Comparison of ENCODE assay signal across 9 cellular contexts in genomic region chr13:41917641-41918040, GRCh38. TPM values are rescaled to one million over a fixed set of nuclear protein-coding genes. Genes with fewer than 3 reads are reported as not detected.
DNase-seq lines count a peak whose midpoint lies in the region; ATAC-seq, FAIRE-seq and TF ChIP-seq lines count a peak whose summit lies in the region.
"Had no signal": no experiment of that assay in that cellular context is flagged by ENCODE, and none has a peak within 500 bp of the region (broad histone marks: within the 10 kb centered on the region; RNA-seq: fewer than 3 reads in every experiment).

No MANE protein-coding gene starts in this region.

- peak; percentile 45 to 62 for ATAC-seq in natural killer cell treated with Interleukin-12 subunit alpha and Interleukin-12 subunit beta and Interleukin-15 and Interleukin-18, amount 100 ng/mL, for 72 hours
- ATAC-seq in natural killer cell (no peak), RWPE2 (ENCODE audit: low read depth) (peak; percentile 55), esophagus mucosa (peak; percentile 18)

- TF ChIP-seq CTCF in natural killer cell (IDR thresholded peaks at IDR 0.05) (no peak), RWPE2 (IDR thresholded peaks at IDR 0.05; ENCODE audit: poor library complexity, severe bottlenecking) (no peak)

- no peaks in the 10 kb centered on the region for H3K27me3 Mint-ChIP-seq in natural killer cell treated with Interleukin-12 subunit alpha and Interleukin-12 subunit beta and Interleukin-15 and Interleukin-18, amount 100 ng/mL, for 72 hours
- no peaks in the 10 kb centered on the region for H3K27me3 Mint-ChIP-seq in natural killer cell (ENCODE audit: low read depth in 2 of 2)

- peaks cover 8% of the 10 kb centered on the region for H3K36me3 Mint-ChIP-seq in natural killer cell treated with Interleukin-12 subunit alpha and Interleukin-12 subunit beta and Interleukin-15 and Interleukin-18, amount 100 ng/mL, for 72 hours
- H3K36me3 Mint-ChIP-seq in natural killer cell, result no peaks in the 10 kb centered on the region

- H3K36me3 ChIP-seq in RWPE2 (ENCODE audit: low read depth) (no peaks in the 10 kb centered on the region), thymus (ENCODE audit: control insufficient read depth, insufficient read depth) (no peaks in the 10 kb centered on the region)

- H3K4me3 Mint-ChIP-seq in natural killer cell treated with Interleukin-12 subunit alpha and Interleukin-12 subunit beta and Interleukin-15 and Interleukin-18, amount 100 ng/mL, for 72 hours, result peak overlapping the region; percentile 36
- no peak overlapping the region for H3K4me3 Mint-ChIP-seq in natural killer cell

- peaks cover 2% of the 10 kb centered on the region for H3K9me3 Mint-ChIP-seq in natural killer cell treated with Interleukin-12 subunit alpha and Interleukin-12 subunit beta and Interleukin-15 and Interleukin-18, amount 100 ng/mL, for 72 hours
- no peaks in the 10 kb centered on the region for H3K9me3 Mint-ChIP-seq in natural killer cell

- H3K4me3 ChIP-seq in RWPE2 (ENCODE audit: severe bottlenecking), result no peak overlapping the region
- H3K4me3 ChIP-seq in thymus (ENCODE audit: low read length), result no peak overlapping the region

- H3K9me3 ChIP-seq in RWPE2 (ENCODE audit: severe bottlenecking), result no peaks in the 10 kb centered on the region
- H3K9me3 ChIP-seq in thymus (ENCODE audit: control insufficient read depth), result no peaks in the 10 kb centered on the region

- H3K27ac ChIP-seq in RWPE2 (ENCODE audit: poor library complexity, severe bottlenecking) (no peak overlapping the region), thymus (ENCODE audit: low read depth) (peak overlapping the region; percentile 84)

- H3K27me3 ChIP-seq in RWPE2 (ENCODE audit: insufficient read depth, poor library complexity, severe bottlenecking) (no peaks in the 10 kb centered on the region), thymus (ENCODE audit: control insufficient read depth, insufficient read depth) (no peaks in the 10 kb centered on the region)

- H3K4me1 Mint-ChIP-seq in natural killer cell treated with Interleukin-12 subunit alpha and Interleukin-12 subunit beta and Interleukin-15 and Interleukin-18, amount 100 ng/mL, for 72 hours (ENCODE audit: low read depth in 2 of 2), result peaks cover 38 to 55% of the 10 kb centered on the region in 2 donors
- H3K4me1 Mint-ChIP-seq in natural killer cell, result peaks cover 25 to 47% of the 10 kb centered on the region in 2 donors

- no peak for FAIRE-seq in RCC 7860 (lab: Jason Lieb, UNC)

- intact Hi-C loops in natural killer cell (cut with micrococcal nuclease), result no loop called here

- H3K4me1 ChIP-seq in RWPE2 (ENCODE audit: insufficient read depth, poor library complexity, severe bottlenecking), result peaks cover 29% of the 10 kb centered on the region
- H3K4me1 ChIP-seq in thymus (ENCODE audit: control insufficient read depth, insufficient read depth, low read length), result peaks cover 6% of the 10 kb centered on the region

- WGBS in thymus, result 15% methylated on average over 1 of the region's 1 CpG

- H3K27ac Mint-ChIP-seq in natural killer cell treated with Interleukin-12 subunit alpha and Interleukin-12 subunit beta and Interleukin-15 and Interleukin-18, amount 100 ng/mL, for 72 hours, result peak overlapping the region; percentile 51 to 53
- H3K27ac Mint-ChIP-seq in natural killer cell, result peak overlapping the region in 1 of 2 donors; percentile 8

- no peak for DNase-seq in natural killer cell treated with Interleukin-12 subunit alpha and Interleukin-12 subunit beta and Interleukin-15 and Interleukin-18, amount 100 ng/mL, for 72 hours (ENCODE audit: low spot score)
- no peak for DNase-seq in natural killer cell
- no peak for DNase-seq in RWPE2 (ENCODE audit: low spot score)
- DNase-seq in inferior parietal cortex (ENCODE audit: extremely low spot score), result no peak
- no peak for DNase-seq in RCC 7860 (ENCODE audit: low spot score)
- DNase-seq in CD1c-positive myeloid dendritic cell (ENCODE audit: extremely low spot score), result no peak
- DNase-seq: DMS 273 treated with DMSO at 0.1 percent for 48 hours had no signal

RNA-seq across cellular contexts. Expression of gene VWA8, which starts 43.3 kb away (rescaled TPM):
- 10 to 100 TPM; 15.6 to 24.0 TPM for total RNA-seq in natural killer cell treated with Interleukin-12 subunit alpha and Interleukin-12 subunit beta and Interleukin-15 and Interleukin-18, amount 100 ng/mL, for 72 hours
- total RNA-seq in natural killer cell, result 10 to 100 TPM; 21.9 to 27.5 (median 22.6) TPM
- total RNA-seq in esophagus mucosa, result 11.5 TPM
- 8.1 TPM for polyA plus RNA-seq in thymus

Comparison
In these comparisons a context has a peak if more than half of its experiments do, and no peak if none do; other contexts are left out.
1. ATAC-seq: peak in natural killer cell treated with Interleukin-12 subunit alpha and Interleukin-12 subunit beta and Interleukin-15 and Interleukin-18, amount 100 ng/mL, for 72 hours (2 of 2), RWPE2 (single experiment) and esophagus mucosa (single experiment); none in natural killer cell (0 of 3).